8 cellular contexts compared by ENCODE assay signal in genomic region chr2:111482985-111483679, GRCh38.
DNase-seq lines count a peak whose midpoint lies in the region; ATAC-seq and TF ChIP-seq lines count a peak whose summit lies in the region.
"Not testable (repeated sequence)": the region's sequence is repeated elsewhere in the genome, so short reads cannot be mapped to it uniquely, and the experiment has no call there.

No MANE protein-coding gene starts in this region.

- H3K9me3 Mint-ChIP-seq in activated T-helper 1 cell treated with anti-CD3 and anti-CD28 coated beads, Interleukin-12 subunit alpha, Interleukin-12 subunit beta, Interleukin-2, Interleukin-4 antibody, amounts not matched to agents 30 ng/mL and 10 ng/mL and 1 ng/mL, durations not matched to agents 14 hours and 24 hours and 36 hours = not testable (repeated sequence)

- not testable (repeated sequence) for H3K36me3 ChIP-seq in DND-41 (ENCODE audit: insufficient read depth, low read length); heart right ventricle; psoas muscle (ENCODE audit: insufficient read depth in 1 of 2, low read depth in 1 of 2)

- H4K20me1 ChIP-seq in DND-41 (ENCODE audit: insufficient read depth, low read length) = not testable (repeated sequence)

- H3K4me3 Mint-ChIP-seq in activated T-helper 1 cell treated with anti-CD3 and anti-CD28 coated beads, Interleukin-12 subunit alpha, Interleukin-12 subunit beta, Interleukin-2, Interleukin-4 antibody, amounts not matched to agents 30 ng/mL and 10 ng/mL and 1 ng/mL, durations not matched to agents 14 hours and 24 hours and 36 hours = not testable (repeated sequence)

- not testable (repeated sequence) for H3K9ac ChIP-seq in DND-41 (ENCODE audit: low read depth, low read length)

- peaks cover 68% of the 10 kb centered on the region for H3K79me2 ChIP-seq in DND-41 (ENCODE audit: insufficient read depth, low read length)

- WGBS in heart right ventricle, 2 donors = 73 to 87% methylated on average over 4 to 5 of the region's 8 CpGs
- 82 to 85% (median 83%) methylated on average over 5 of the region's 8 CpGs for WGBS in psoas muscle, 3 donors

- peak; percentile 86 for ATAC-seq in DND-41 (ENCODE audit: insufficient read depth, low read depth)
- ATAC-seq in GM19395 (IDR thresholded peaks at IDR 0.05; ENCODE audit: unreplicated experiment) = peak; percentile 79
- ATAC-seq in HG02623 (IDR thresholded peaks at IDR 0.05; ENCODE audit: unreplicated experiment) = peak; percentile 74
- ATAC-seq in HG03196 (IDR thresholded peaks at IDR 0.05; ENCODE audit: unreplicated experiment) = peak; percentile 77
- ATAC-seq in SK-N-SH treated with all-trans-retinoic acid at 6 μM for 48 hours = peak; percentile 19; the same call in 1 of the 3 replicates
- ATAC-seq in heart right ventricle = peak; percentile 44 to 72 (median 60)
- ATAC-seq in psoas muscle = peak; percentile 57 to 69 (median 62)

- intact Hi-C loops in activated T-helper 1 cell treated with anti-CD3 and anti-CD28 coated beads, Interleukin-12 subunit alpha, Interleukin-12 subunit beta, Interleukin-2, Interleukin-4 antibody, amounts not matched to agents 30 ng/mL and 10 ng/mL and 1 ng/mL, durations not matched to agents 14 hours and 24 hours and 36 hours (cut with micrococcal nuclease); heart right ventricle (cut with DNase I); psoas muscle (cut with DNase I): not testable (repeated sequence)

- not testable (repeated sequence) for DNase-seq in DND-41; activated T-helper 1 cell treated with anti-CD3 and anti-CD28 coated beads, Interleukin-12 subunit alpha, Interleukin-12 subunit beta, Interleukin-2, Interleukin-4 antibody, amounts not matched to agents 30 ng/mL and 10 ng/mL and 1 ng/mL, durations not matched to agents 14 hours and 24 hours and 36 hours (ENCODE audit: low spot score); heart right ventricle; psoas muscle

- H3K4me2 ChIP-seq in DND-41 (ENCODE audit: insufficient read depth, low read length) = not testable (repeated sequence)

- not testable (repeated sequence) for H3K4me3 ChIP-seq in DND-41 (ENCODE audit: low read depth in 1 of 2, low read length in 2 of 2); heart right ventricle; psoas muscle

- peak overlapping the region; percentile 58 for H3K27ac Mint-ChIP-seq in activated T-helper 1 cell treated with anti-CD3 and anti-CD28 coated beads, Interleukin-12 subunit alpha, Interleukin-12 subunit beta, Interleukin-2, Interleukin-4 antibody, amounts not matched to agents 30 ng/mL and 10 ng/mL and 1 ng/mL, durations not matched to agents 14 hours and 24 hours and 36 hours

- H3K4me1 ChIP-seq in DND-41 (ENCODE audit: insufficient read depth, low read length) = peaks cover 18% of the 10 kb centered on the region
- H3K4me1 ChIP-seq in heart right ventricle = peaks cover 0 to 12% (median 0%) of the 10 kb centered on the region in 9 donors
- H3K4me1 ChIP-seq in psoas muscle = not testable (repeated sequence)

- H3K27ac ChIP-seq in DND-41 (ENCODE audit: low read length) = peak overlapping the region; percentile 57
- H3K27ac ChIP-seq in heart right ventricle, psoas muscle: not testable (repeated sequence)

- not testable (repeated sequence) for H3K27me3 Mint-ChIP-seq in activated T-helper 1 cell treated with anti-CD3 and anti-CD28 coated beads, Interleukin-12 subunit alpha, Interleukin-12 subunit beta, Interleukin-2, Interleukin-4 antibody, amounts not matched to agents 30 ng/mL and 10 ng/mL and 1 ng/mL, durations not matched to agents 14 hours and 24 hours and 36 hours (ENCODE audit: insufficient read depth)

- H3K27me3 ChIP-seq in DND-41 (ENCODE audit: insufficient read depth, low read length, poor library complexity); heart right ventricle; psoas muscle (ENCODE audit: insufficient read depth in 3 of 3, low read length in 2 of 3): not testable (repeated sequence)

- peaks cover 11% of the 10 kb centered on the region for H3K36me3 Mint-ChIP-seq in activated T-helper 1 cell treated with anti-CD3 and anti-CD28 coated beads, Interleukin-12 subunit alpha, Interleukin-12 subunit beta, Interleukin-2, Interleukin-4 antibody, amounts not matched to agents 30 ng/mL and 10 ng/mL and 1 ng/mL, durations not matched to agents 14 hours and 24 hours and 36 hours (ENCODE audit: low read depth)

- not testable (repeated sequence) for H2AFZ ChIP-seq in DND-41 (ENCODE audit: low read depth, low read length)

- H3K4me1 Mint-ChIP-seq in activated T-helper 1 cell treated with anti-CD3 and anti-CD28 coated beads, Interleukin-12 subunit alpha, Interleukin-12 subunit beta, Interleukin-2, Interleukin-4 antibody, amounts not matched to agents 30 ng/mL and 10 ng/mL and 1 ng/mL, durations not matched to agents 14 hours and 24 hours and 36 hours (ENCODE audit: low read depth) = peaks cover 31% of the 10 kb centered on the region

- not testable (repeated sequence) for H3K9me3 ChIP-seq in DND-41 (ENCODE audit: insufficient read depth, low read length, severe bottlenecking); heart right ventricle; psoas muscle

- TF ChIP-seq CTCF in DND-41 (IDR thresholded peaks at IDR 0.05; ENCODE audit: borderline replicate concordance, extremely low read depth, low read length, poor library complexity, severe bottlenecking) (peak; percentile 4), heart right ventricle (IDR thresholded peaks at IDR 0.05) (peak in 1 of 9 donors; percentile 11)
- TF ChIP-seq CTCF in psoas muscle (IDR thresholded peaks at IDR 0.05) = not testable (repeated sequence)

Comparison
In these comparisons a context has a peak if more than half of its experiments do, and no peak if none do; other contexts are left out.
1. ATAC-seq: peak in every context shown above with its lines; median percentile 86 in DND-41; 79 in GM19395; 77 in HG03196; 74 in HG02623; 62 in psoas muscle; 60 in heart right ventricle; 19 in SK-N-SH treated with all-trans-retinoic acid at 6 μM for 48 hours.